13 cellular contexts compared by ENCODE assay signal in genomic region chr10:131790021-131790420, GRCh38.
DNase-seq lines count a peak whose midpoint lies in the region; ATAC-seq and TF ChIP-seq lines count a peak whose summit lies in the region.
"Had no signal": no experiment of that assay in that cellular context is flagged by ENCODE, and none has a peak within 500 bp of the region (broad histone marks: within the 10 kb centered on the region; RNA-seq: fewer than 3 reads in every experiment).

No MANE protein-coding gene starts in this region.

- no peaks in the 10 kb centered on the region for H3K27me3 Mint-ChIP-seq in T-helper 2 cell treated with Interferon-gamma antibody and Interleukin-4, amounts not matched to agents 5 μg/mL and 100 μg/mL, for 36 hours (ENCODE audit: low read depth)

- DNase-seq in NCI-H82 (lab: John Stamatoyannopoulos, UW) (peak; percentile 32), NCI-H82 treated with DMSO at 0.1 percent for 48 hours (lab: John Stamatoyannopoulos, UW; ENCODE audit: unreplicated experiment) (no peak), GM12865 (ENCODE audit: low read depth) (peak; percentile 17), amygdala (lab: John Stamatoyannopoulos, UW) (no peak)
- peak; percentile 7 for DNase-seq in T-helper 2 cell treated with Interferon-gamma antibody and Interleukin-4, amounts not matched to agents 5 μg/mL and 100 μg/mL, for 36 hours (ENCODE audit: low spot score)
- peak; percentile 14 to 42 (median 16) for DNase-seq in stimulated activated CD4-positive, alpha-beta T cell treated with anti-CD3 and anti-CD28 coated beads, Interleukin-12 subunit alpha, Interleukin-12 subunit beta, amount 100 ng/mL, for 48 hours (ENCODE audit: low read depth in 2 of 3, low spot score in 1 of 3)
- DNase-seq: heart left ventricle, ovary, T-cell had no signal

- TF ChIP-seq CTCF in GM12865 (IDR thresholded peaks at IDR 0.05; ENCODE audit: insufficient read depth, low read depth, low read length, missing control alignments) = no peak

- no peaks in the 10 kb centered on the region for H3K4me1 Mint-ChIP-seq in T-helper 2 cell treated with Interferon-gamma antibody and Interleukin-4, amounts not matched to agents 5 μg/mL and 100 μg/mL, for 36 hours (ENCODE audit: low read depth)
- H3K4me1 Mint-ChIP-seq: T-cell had no signal

- no peaks in the 10 kb centered on the region for H3K9me3 Mint-ChIP-seq in T-helper 2 cell treated with Interferon-gamma antibody and Interleukin-4, amounts not matched to agents 5 μg/mL and 100 μg/mL, for 36 hours
- H3K9me3 Mint-ChIP-seq: T-cell had no signal

- no peak for ATAC-seq in HG02588 (IDR thresholded peaks at IDR 0.05; ENCODE audit: unreplicated experiment)
- no peak for ATAC-seq in HG03460 (IDR thresholded peaks at IDR 0.05; ENCODE audit: unreplicated experiment)
- ATAC-seq: heart left ventricle, T-cell had no signal

- H3K4me3 Mint-ChIP-seq in T-helper 2 cell treated with Interferon-gamma antibody and Interleukin-4, amounts not matched to agents 5 μg/mL and 100 μg/mL, for 36 hours = no peak overlapping the region
- H3K4me3 Mint-ChIP-seq: brain, T-cell had no signal

- no peaks in the 10 kb centered on the region for H3K36me3 Mint-ChIP-seq in T-helper 2 cell treated with Interferon-gamma antibody and Interleukin-4, amounts not matched to agents 5 μg/mL and 100 μg/mL, for 36 hours (ENCODE audit: low read depth)
- H3K36me3 Mint-ChIP-seq: brain, T-cell had no signal

- H3K27ac Mint-ChIP-seq in T-helper 2 cell treated with Interferon-gamma antibody and Interleukin-4, amounts not matched to agents 5 μg/mL and 100 μg/mL, for 36 hours = no peak overlapping the region
- H3K27ac Mint-ChIP-seq: brain, T-cell had no signal

- no peak overlapping the region for H3K4me3 ChIP-seq in GM12865 (ENCODE audit: low read depth, low read length)
- H3K4me3 ChIP-seq: heart left ventricle, ovary, tibial artery had no signal

Comparison
In these comparisons a context has a peak if more than half of its experiments do, and no peak if none do; other contexts are left out.
1. DNase-seq: peak in NCI-H82 (single experiment), GM12865 (single experiment), T-helper 2 cell treated with Interferon-gamma antibody and Interleukin-4, amounts not matched to agents 5 μg/mL and 100 μg/mL, for 36 hours (single experiment) and stimulated activated CD4-positive, alpha-beta T cell treated with anti-CD3 and anti-CD28 coated beads, Interleukin-12 subunit alpha, Interleukin-12 subunit beta, amount 100 ng/mL, for 48 hours (3 of 3); none in NCI-H82 treated with DMSO at 0.1 percent for 48 hours (single experiment) and amygdala (0 of 56).